ENCODE assay signal across 17 cellular contexts in the genomic region with DNA sequence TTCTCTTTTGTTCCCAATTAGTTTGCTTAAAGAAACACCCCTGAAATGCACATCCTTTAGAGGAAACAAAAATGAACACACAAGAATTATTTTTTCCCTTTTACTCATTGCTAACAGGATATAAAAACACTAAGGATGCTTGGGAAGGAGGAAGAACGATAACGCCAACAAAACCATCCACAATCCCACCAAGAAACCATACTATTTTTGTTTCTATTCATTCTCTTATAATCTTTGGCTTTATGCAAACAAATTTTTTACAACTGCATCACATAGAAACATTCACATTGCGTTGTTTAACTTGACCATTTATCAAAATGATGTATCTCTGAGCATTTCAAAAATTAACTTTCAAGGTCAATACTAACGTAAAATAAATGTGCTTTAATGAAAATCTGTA. TPM values are rescaled to one million over a fixed set of nuclear protein-coding genes. Genes with fewer than 3 reads are reported as not detected.
DNase-seq lines count a peak whose midpoint lies in the region; FAIRE-seq and TF ChIP-seq lines count a peak whose summit lies in the region.
"Had no signal": no experiment of that assay in that cellular context is flagged by ENCODE, and none has a peak within 500 bp of the region (broad histone marks: within the 10 kb centered on the region; RNA-seq: fewer than 3 reads in every experiment).

No MANE protein-coding gene starts in this region.

- TF ChIP-seq POLR2A in endothelial cell of umbilical vein (IDR thresholded peaks at IDR 0.05; ENCODE audit: low read depth, low read length): no peak

- peak overlapping the region; percentile 78 for H3K9ac ChIP-seq in endothelial cell of umbilical vein (replicated peaks; ENCODE audit: extremely low read depth, insufficient read depth, low read length)
- H3K9ac ChIP-seq in parathyroid adenoma: no peak overlapping the region

- H4K20me1 ChIP-seq in endothelial cell of umbilical vein (replicated peaks; ENCODE audit: control insufficient read depth, extremely low read depth, insufficient read depth, low read length): no peaks in the 10 kb centered on the region

- no peak for DNase-seq in A673 (ENCODE audit: low spot score)
- DNase-seq in HFFc6: no peak
- DNase-seq in endothelial cell of umbilical vein (ENCODE audit: low read depth, low spot score): peak; percentile 68
- no peak for DNase-seq in frontal cortex (ENCODE audit: low spot score in 2 of 2)
- DNase-seq in ureter (ENCODE audit: low spot score): no peak
- no peak for DNase-seq in HTR-8/SVneo (ENCODE audit: insufficient read length, low spot score)
- DNase-seq in retina: no peak
- DNase-seq: COR-L47, KG1, NCI-H1048, NCI-H1436 treated with DMSO at 0.1 percent for 48 hours, NCI-H2081 treated with DMSO at 0.1 percent for 48 hours, NCI-H510A treated with DMSO at 0.1 percent for 48 hours, NCI-H82, PC-9 had no signal

- CTCF ChIA-PET in A673 (lab: Charles Lee): no interaction called here
- CTCF ChIA-PET in endothelial cell of umbilical vein (lab: Charles Lee): interaction anchor here (1.9 to 3.7 kb wide), 3 partner anchors 12 to 43 kb away, joined by 4 to 34 read pairs (median 22); partner anchors contain the start of gene APBB2

- intact Hi-C loops in A673 (cut with micrococcal nuclease; ENCODE audit: unreplicated experiment): no loop called here
- intact Hi-C loops in endothelial cell of umbilical vein (cut with micrococcal nuclease): no loop called here

- peaks cover 4% of the 10 kb centered on the region for H3K27me3 Mint-ChIP-seq in HFFc6 (ENCODE audit: insufficient read depth)

- peak overlapping the region; percentile 78 for H3K4me3 Mint-ChIP-seq in HFFc6
- H3K4me3 Mint-ChIP-seq: GM23338 had no signal

- H3K9me3 ChIP-seq in A673 (ENCODE audit: low read depth, low read length, poor library complexity, severe bottlenecking): no peaks in the 10 kb centered on the region
- no peaks in the 10 kb centered on the region for H3K9me3 ChIP-seq in endothelial cell of umbilical vein (replicated peaks; ENCODE audit: control insufficient read depth, insufficient read depth, low read length)
- H3K9me3 ChIP-seq in parathyroid adenoma (ENCODE audit: control insufficient read depth, low read length): no peaks in the 10 kb centered on the region

- H3K4me1 ChIP-seq in A673 (ENCODE audit: insufficient read depth, low read length, poor library complexity, severe bottlenecking) (peaks cover 32% of the 10 kb centered on the region), endothelial cell of umbilical vein (ENCODE audit: control insufficient read depth, extremely low read depth, insufficient read depth, low read length) (peaks cover 90% of the 10 kb centered on the region), parathyroid adenoma (peaks cover 5% of the 10 kb centered on the region)

- H3K4me3 ChIP-seq in A673 (ENCODE audit: low read depth, low read length, poor library complexity, severe bottlenecking): peak overlapping the region; percentile 3
- peak overlapping the region in 1 of 3 experiments; percentile 48 for H3K4me3 ChIP-seq in endothelial cell of umbilical vein (replicated peaks in 1 of 3; ENCODE audit: insufficient read depth in 1 of 3, low read depth in 1 of 3, low read length in 3 of 3)
- no peak overlapping the region for H3K4me3 ChIP-seq in parathyroid adenoma (ENCODE audit: low read depth, low read length)
- H3K4me3 ChIP-seq: GM23338, PC-9 had no signal

- no peaks in the 10 kb centered on the region for H3K27me3 ChIP-seq in A673 (replicated peaks; ENCODE audit: insufficient read depth, low read depth, low read length, poor library complexity)
- no peaks in the 10 kb centered on the region for H3K27me3 ChIP-seq in endothelial cell of umbilical vein (ENCODE audit: control insufficient read depth in 2 of 2, insufficient read depth in 2 of 2, low read length in 2 of 2)
- H3K27me3 ChIP-seq in parathyroid adenoma (ENCODE audit: control insufficient read depth, insufficient read depth, low read length): no peaks in the 10 kb centered on the region

- H3K9me3 Mint-ChIP-seq in HFFc6: no peaks in the 10 kb centered on the region
- H3K9me3 Mint-ChIP-seq: GM23338 had no signal

- POLR2A ChIA-PET in A673 (lab: Charles Lee; ENCODE audit: low non-redundant PET): no interaction called here
- POLR2A ChIA-PET in endothelial cell of umbilical vein (lab: Charles Lee): no interaction called here

- peaks cover 12% of the 10 kb centered on the region for H3K36me3 Mint-ChIP-seq in HFFc6 (ENCODE audit: low read depth)

- TF ChIP-seq CTCF in A673 (conservative IDR thresholded peaks at IDR 0.05; ENCODE audit: low read depth, low read length) (no peak), HFFc6 (IDR thresholded peaks at IDR 0.05) (no peak), endothelial cell of umbilical vein (IDR thresholded peaks at IDR 0.05; ENCODE audit: extremely low read depth in 1 of 2, insufficient read depth in 1 of 2, low read depth in 1 of 2, low read length in 2 of 2) (no peak), parathyroid adenoma (IDR thresholded peaks at IDR 0.05) (no peak)

- H3K36me3 ChIP-seq in A673 (ENCODE audit: insufficient read depth, low read length, poor library complexity, severe bottlenecking) (no peaks in the 10 kb centered on the region), endothelial cell of umbilical vein (ENCODE audit: control insufficient read depth in 2 of 2, extremely low read depth in 1 of 2, insufficient read depth in 2 of 2, low read length in 2 of 2) (no peaks in the 10 kb centered on the region), parathyroid adenoma (ENCODE audit: control insufficient read depth, insufficient read depth, low read length) (no peaks in the 10 kb centered on the region)

- H3K9me1 ChIP-seq in endothelial cell of umbilical vein (replicated peaks; ENCODE audit: control insufficient read depth, extremely low read depth, insufficient read depth, low read length): no peaks in the 10 kb centered on the region

- H3K79me2 ChIP-seq in endothelial cell of umbilical vein (ENCODE audit: control insufficient read depth, insufficient read depth, low read length): peaks cover 90% of the 10 kb centered on the region
- H3K79me2 ChIP-seq in parathyroid adenoma: peaks cover 8% of the 10 kb centered on the region

- H2AFZ ChIP-seq in endothelial cell of umbilical vein (ENCODE audit: low read depth, low read length): no peak overlapping the region
- no peak overlapping the region for H2AFZ ChIP-seq in parathyroid adenoma
- H2AFZ ChIP-seq: GM23338, PC-9 had no signal

- H3K4me2 ChIP-seq in endothelial cell of umbilical vein (ENCODE audit: insufficient read depth, low read length) (peak overlapping the region; percentile 94), parathyroid adenoma (ENCODE audit: low read length) (peak overlapping the region; percentile 27)
- H3K4me2 ChIP-seq: GM23338, PC-9 had no signal

- peaks cover 83% of the 10 kb centered on the region for H3K4me1 Mint-ChIP-seq in HFFc6 (ENCODE audit: low read depth)

- H3K27ac Mint-ChIP-seq in HFFc6: peak overlapping the region; percentile 86
- H3K27ac Mint-ChIP-seq: GM23338 had no signal

- FAIRE-seq in endothelial cell of umbilical vein (lab: Jason Lieb, UNC): peak; percentile 15
- FAIRE-seq in frontal cortex (lab: Jason Lieb, UNC): no peak
- FAIRE-seq in HTR-8/SVneo (lab: Jason Lieb, UNC): no peak

- dilution Hi-C loops in endothelial cell of umbilical vein (cut with MboI; ENCODE audit: extremely low pct_ligation_motif_present, low sequenced_read_pairs): loop anchor here (25.0 kb wide), 1 partner anchor 265 kb away; no protein-coding TSS in a partner anchor

- BruUV-seq in A673 (replicated peaks; lab: Mats Ljungman, UMichigan) (no TSS peak), endothelial cell of umbilical vein (replicated peaks; lab: Mats Ljungman, UMichigan) (no TSS peak)

- H3K27ac ChIP-seq in A673 (ENCODE audit: low read depth, low read length, poor library complexity, severe bottlenecking): no peak overlapping the region
- peak overlapping the region; percentile 63 for H3K27ac ChIP-seq in endothelial cell of umbilical vein (ENCODE audit: insufficient read depth, low read depth, low read length)
- H3K27ac ChIP-seq in parathyroid adenoma: no peak overlapping the region
- H3K27ac ChIP-seq: PC-9 had no signal

TF ChIP-seq in endothelial cell of umbilical vein, 7 proteins besides CTCF, POLR2A, EP300 and RAD21:
- TF ChIP-seq GATA2 (IDR thresholded peaks at IDR 0.05; ENCODE audit: insufficient read depth, insufficient read length, low read depth, low read length) (peak; percentile 27), FOS (IDR thresholded peaks at IDR 0.05; ENCODE audit: borderline replicate concordance, insufficient read depth, low read length) (no peak)

RNA-seq across cellular contexts. Expression of gene APBB2, which starts 12.0 kb away (rescaled TPM):
- total RNA-seq in A673 (2021) (10.3 and 17.6 TPM in 2 replicates), endothelial cell of umbilical vein (124 and 162 TPM in 2 replicates), frontal cortex (68.1 TPM), ureter (52.6 TPM)
- total RNA-seq in HFFc6 (2021; fragmentation: NEBNext Ultra II Directional; extraction: Animal tissue kit (Norgen Biotek cat#: 25700)): 10 to 100 TPM; 32.4 to 45.5 (median 35.8) TPM
- polyA plus RNA-seq in endothelial cell of umbilical vein: 66.7 and 79.8 TPM in 2 replicates
- polyA plus RNA-seq in endothelial cell of umbilical vein (2011; cell fraction: cytosol; rRNA removed): 76.8 and 80.8 TPM in 2 replicates
- polyA plus RNA-seq in endothelial cell of umbilical vein (2011; cell fraction: nucleus; rRNA removed): 189 and 206 TPM in 2 replicates
- polyA plus RNA-seq in endothelial cell of umbilical vein (2012): 103 and 128 TPM in 2 replicates
- polyA minus RNA-seq in endothelial cell of umbilical vein: 174 and 191 TPM in 2 replicates
- polyA minus RNA-seq in endothelial cell of umbilical vein (2011; cell fraction: cytosol; rRNA and poly(A)+ RNA removed): 6.2 TPM
- 240 and 313 TPM in 2 replicates for polyA minus RNA-seq in endothelial cell of umbilical vein (2011; cell fraction: nucleus; rRNA and poly(A)+ RNA removed)

RNA-seq across cellular contexts. Expression of gene UCHL1, which starts 54.4 kb away (rescaled TPM):
- 908 and 959 TPM in 2 replicates for total RNA-seq in A673 (2021)
- total RNA-seq in HFFc6 (2021; fragmentation: NEBNext Ultra II Directional; extraction: Animal tissue kit (Norgen Biotek cat#: 25700)): 100 to 1,000 TPM; 349 to 502 (median 461) TPM
- 328 and 501 TPM in 2 replicates for total RNA-seq in endothelial cell of umbilical vein
- polyA plus RNA-seq in endothelial cell of umbilical vein: 915 and 1,128 TPM in 2 replicates
- polyA plus RNA-seq in endothelial cell of umbilical vein (2011; cell fraction: cytosol; rRNA removed): 796 and 883 TPM in 2 replicates
- 1,314 and 1,532 TPM in 2 replicates for polyA plus RNA-seq in endothelial cell of umbilical vein (2011; cell fraction: nucleus; rRNA removed)
- 549 and 657 TPM in 2 replicates for polyA plus RNA-seq in endothelial cell of umbilical vein (2012)
- polyA minus RNA-seq in endothelial cell of umbilical vein: 243 and 281 TPM in 2 replicates
- polyA minus RNA-seq in endothelial cell of umbilical vein (2011; cell fraction: cytosol; rRNA and poly(A)+ RNA removed): not detected
- 91.5 and 114 TPM in 2 replicates for polyA minus RNA-seq in endothelial cell of umbilical vein (2011; cell fraction: nucleus; rRNA and poly(A)+ RNA removed)
- total RNA-seq in frontal cortex: 1,154 TPM
- total RNA-seq in ureter: 8.6 TPM

Comparison
In these comparisons a context has a peak if more than half of its experiments do, and no peak if none do; other contexts are left out.
1. RNA of gene UCHL1, which starts 54.4 kb away (total RNA-seq): 1,154 TPM in frontal cortex (single experiment), 908 to 959 TPM in A673, 328 to 501 TPM in endothelial cell of umbilical vein and 349 to 502 TPM in HFFc6; 8.6 TPM in ureter (single experiment); every median in the first group is over 10 times any median in the second.